Comparison of ENCODE assay signal across 8 cellular contexts in genomic region chr10:121926669-121927360, GRCh38. TPM values are rescaled to one million over a fixed set of nuclear protein-coding genes. Genes with fewer than 3 reads are reported as not detected.
DNase-seq lines count a peak whose midpoint lies in the region; ATAC-seq and TF ChIP-seq lines count a peak whose summit lies in the region.

No MANE protein-coding gene starts in this region.

- peaks cover 5% of the 10 kb centered on the region for H3K27me3 Mint-ChIP-seq in endothelial cell (ENCODE audit: unreplicated experiment)
- no peaks in the 10 kb centered on the region for H3K27me3 Mint-ChIP-seq in naive thymus-derived CD4-positive, alpha-beta T cell

- peaks cover 8% of the 10 kb centered on the region; the same call in 1 of the 2 replicates for H3K36me3 ChIP-seq in ACC112 (ENCODE audit: insufficient read depth, low read length)
- H3K36me3 ChIP-seq in naive thymus-derived CD4-positive, alpha-beta T cell (ENCODE audit: control insufficient read depth in 2 of 3, insufficient read depth in 3 of 3, low read length in 3 of 3), result peaks cover 0 to 6% (median 0%) of the 10 kb centered on the region in 3 experiments

- peak overlapping the region; percentile 89 for H3K4me3 Mint-ChIP-seq in endothelial cell (ENCODE audit: unreplicated experiment)
- peak overlapping the region; percentile 88 to 96 (median 92) for H3K4me3 Mint-ChIP-seq in naive thymus-derived CD4-positive, alpha-beta T cell

- peaks cover 42% of the 10 kb centered on the region for H3K79me2 ChIP-seq in ACC112 (ENCODE audit: control insufficient read depth, insufficient read depth, low read length, unreplicated experiment)

- peaks cover 6% of the 10 kb centered on the region for H3K4me1 ChIP-seq in ACC112 (ENCODE audit: control insufficient read depth, insufficient read depth, low read length, unreplicated experiment)
- H3K4me1 ChIP-seq in naive thymus-derived CD4-positive, alpha-beta T cell (ENCODE audit: control insufficient read depth in 2 of 2, insufficient read depth in 2 of 2, low read length in 2 of 2), result peaks cover 0 to 13% of the 10 kb centered on the region in 2 donors

- ATAC-seq in HG03060 (IDR thresholded peaks at IDR 0.05; ENCODE audit: low read depth, unreplicated experiment), result peak; percentile 5
- ATAC-seq in SK-N-SH treated with all-trans-retinoic acid at 6 μM for 48 hours, result peak; percentile 16; the same call in 2 of the 3 replicates
- ATAC-seq in naive thymus-derived CD4-positive, alpha-beta T cell, result no peak

- intact Hi-C loops in naive thymus-derived CD4-positive, alpha-beta T cell (cut with micrococcal nuclease), result loop anchor here in 1 of 2 donors (1.0 to 5.0 kb wide), 3 partner anchors 448 to 1080 kb away; partner anchors contain the start of genes ACADSB, IKZF5, PLEKHA1 and WDR11

- peaks cover 13% of the 10 kb centered on the region for H3K36me3 Mint-ChIP-seq in endothelial cell (ENCODE audit: low read depth, unreplicated experiment)
- peaks cover 5 to 11% (median 7%) of the 10 kb centered on the region in 5 donors for H3K36me3 Mint-ChIP-seq in naive thymus-derived CD4-positive, alpha-beta T cell

- DNase-seq in GM10266 (ENCODE audit: extremely low spot score), result peak; percentile 32
- no peak for DNase-seq in endothelial cell (ENCODE audit: low spot score)
- DNase-seq in naive thymus-derived CD4-positive, alpha-beta T cell, result peak in 6 of 9 donors; percentile 3 to 27 (median 12)
- no peak for DNase-seq in NCI-H2107 treated with DMSO at 0.1 percent for 48 hours (lab: John Stamatoyannopoulos, UW; ENCODE audit: unreplicated experiment)
- no peak for DNase-seq in iPS-NIHi7 (ENCODE audit: extremely low spot score)

- no peaks in the 10 kb centered on the region for H3K9me3 ChIP-seq in naive thymus-derived CD4-positive, alpha-beta T cell (ENCODE audit: control insufficient read depth in 2 of 3, low read length in 3 of 3)

- peaks cover 28% of the 10 kb centered on the region for H3K4me1 Mint-ChIP-seq in endothelial cell (ENCODE audit: unreplicated experiment)
- peaks cover 18 to 52% (median 45%) of the 10 kb centered on the region in 7 donors for H3K4me1 Mint-ChIP-seq in naive thymus-derived CD4-positive, alpha-beta T cell

- POLR2A ChIA-PET in naive thymus-derived CD4-positive, alpha-beta T cell (lab: Charles Lee), result no interaction called here

- no peaks in the 10 kb centered on the region for H3K27me3 ChIP-seq in ACC112 (ENCODE audit: insufficient read depth, low read length)
- H3K27me3 ChIP-seq in naive thymus-derived CD4-positive, alpha-beta T cell (ENCODE audit: control insufficient read depth in 2 of 2, insufficient read depth in 2 of 2, low read length in 2 of 2), result no peaks in the 10 kb centered on the region

- H3K9me3 Mint-ChIP-seq in endothelial cell (ENCODE audit: unreplicated experiment), result no peaks in the 10 kb centered on the region
- H3K9me3 Mint-ChIP-seq in naive thymus-derived CD4-positive, alpha-beta T cell, result no peaks in the 10 kb centered on the region

- peak overlapping the region; percentile 82 for H3K27ac Mint-ChIP-seq in endothelial cell (ENCODE audit: unreplicated experiment)
- peak overlapping the region; percentile 75 to 91 (median 86) for H3K27ac Mint-ChIP-seq in naive thymus-derived CD4-positive, alpha-beta T cell

- CTCF ChIA-PET in naive thymus-derived CD4-positive, alpha-beta T cell (lab: Charles Lee), result interaction anchor here (1.3 kb wide), 1 partner anchor 48 kb away, joined by 3 read pairs; the partner anchor contains the start of gene NSMCE4A

- peak overlapping the region; percentile 83 for H3K27ac ChIP-seq in ACC112 (ENCODE audit: low read depth, low read length)
- peak overlapping the region; percentile 96 for H3K27ac ChIP-seq in naive thymus-derived CD4-positive, alpha-beta T cell (ENCODE audit: low read depth, low read length)

- peak overlapping the region; percentile 94 for H3K4me3 ChIP-seq in ACC112 (ENCODE audit: low read depth, low read length)
- peak overlapping the region; percentile 65 for H3K4me3 ChIP-seq in naive thymus-derived CD4-positive, alpha-beta T cell (ENCODE audit: low read length)

- peak overlapping the region; percentile 86 for H2AFZ ChIP-seq in ACC112 (ENCODE audit: low read length, unreplicated experiment)

- TF ChIP-seq CTCF in GM10266 (IDR thresholded peaks at IDR 0.05; ENCODE audit: control insufficient read depth, insufficient read depth, low read depth, missing control alignments), result no peak
- TF ChIP-seq CTCF in endothelial cell (IDR thresholded peaks at IDR 0.05; ENCODE audit: unreplicated experiment), result no peak

TF ChIP-seq in SK-N-SH treated with all-trans-retinoic acid at 6 μM for 48 hours, 23 proteins besides CTCF, POLR2A, EP300 and RAD21:
- TF ChIP-seq PATZ1 (CRISPR knock-in tag; IDR thresholded peaks at IDR 0.05; ENCODE audit: borderline replicate concordance) (no peak), POU6F1 (CRISPR knock-in tag; IDR thresholded peaks at IDR 0.05; ENCODE audit: borderline replicate concordance, low read depth) (no peak)
TF ChIP-seq in SK-N-SH treated with all-trans-retinoic acid at 6 μM for 48 hours: peak in this region for 0.

RNA-seq across cellular contexts. Expression of gene ATE1, which starts 1.0 kb away (rescaled TPM):
- 36.0 TPM for total RNA-seq in endothelial cell (ENCODE audit: unreplicated experiment)
- total RNA-seq in naive thymus-derived CD4-positive, alpha-beta T cell, result 10 to 100 TPM; 23.0 to 26.6 (median 26.2) TPM
- polyA plus RNA-seq in naive thymus-derived CD4-positive, alpha-beta T cell, result 10 to 100 TPM; 22.4 to 29.9 TPM

RNA-seq across cellular contexts. Expression of gene NSMCE4A, which starts 48.2 kb away (rescaled TPM):
- 78.3 TPM for total RNA-seq in endothelial cell (ENCODE audit: unreplicated experiment)
- 10 to 100 TPM; 34.7 to 87.2 (median 69.4) TPM for total RNA-seq in naive thymus-derived CD4-positive, alpha-beta T cell
- 10 to 100 TPM; 41.5 to 57.0 TPM for polyA plus RNA-seq in naive thymus-derived CD4-positive, alpha-beta T cell

Comparison
In these comparisons a context has a peak if more than half of its experiments do, and no peak if none do; other contexts are left out.
1. DNase-seq: peak in GM10266 (single experiment) and naive thymus-derived CD4-positive, alpha-beta T cell (6 of 9); none in endothelial cell (single experiment), NCI-H2107 treated with DMSO at 0.1 percent for 48 hours (single experiment) and iPS-NIHi7 (single experiment).